Comparison of ENCODE assay signal across 8 cellular contexts in genomic region chr5:77560677-77561263, GRCh38.
DNase-seq lines count a peak whose midpoint lies in the region; ATAC-seq and TF ChIP-seq lines count a peak whose summit lies in the region.

No MANE protein-coding gene starts in this region.

- no peaks in the 10 kb centered on the region for H3K79me2 ChIP-seq in OCI-LY3 (ENCODE audit: low read length)

- H4K20me1 ChIP-seq in OCI-LY3 (ENCODE audit: insufficient read depth, low read length) = no peaks in the 10 kb centered on the region

- H2AFZ ChIP-seq in OCI-LY3 (ENCODE audit: low read depth, low read length) = no peak overlapping the region

- peaks cover 6% of the 10 kb centered on the region for H3K27me3 Mint-ChIP-seq in Caco-2 (ENCODE audit: insufficient read depth, unreplicated experiment)

- H3K36me3 ChIP-seq in Caco-2 (ENCODE audit: control insufficient read depth, insufficient read depth, low read length) (no peaks in the 10 kb centered on the region), OCI-LY3 (replicated peaks; ENCODE audit: low read depth, low read length) (no peaks in the 10 kb centered on the region)

- no peaks in the 10 kb centered on the region for H3K9me3 ChIP-seq in Caco-2
- H3K9me3 ChIP-seq in OCI-LY3 (ENCODE audit: insufficient read depth, low read length) = no peaks in the 10 kb centered on the region

- H3K4me3 Mint-ChIP-seq in Caco-2 (ENCODE audit: unreplicated experiment) = no peak overlapping the region

- no peaks in the 10 kb centered on the region for H3K36me3 Mint-ChIP-seq in Caco-2 (ENCODE audit: insufficient read depth, unreplicated experiment)

- H3K4me1 Mint-ChIP-seq in Caco-2 (ENCODE audit: low read depth, unreplicated experiment) = no peaks in the 10 kb centered on the region

- DNase-seq in Caco-2 = peak in 1 of 2 experiments; percentile 35
- DNase-seq in HS-5 (ENCODE audit: low read depth) = peak; percentile 10
- peak; percentile 65 for DNase-seq in epithelial cell of esophagus (ENCODE audit: low read depth)
- peak; percentile 65 for DNase-seq in pons (ENCODE audit: low spot score)
- DNase-seq in activated T-cell treated with anti-CD3 and anti-CD28 coated beads, Interleukin-2, amount 50 U/mL, for 1 hour = no peak
- no peak for DNase-seq in GF-D8 (lab: John Stamatoyannopoulos, UW)

- no peak overlapping the region for H3K27ac ChIP-seq in OCI-LY3 (ENCODE audit: low read length)

- no peaks in the 10 kb centered on the region for H3K9me3 Mint-ChIP-seq in Caco-2 (ENCODE audit: unreplicated experiment)

- POLR2A ChIA-PET in Caco-2 (lab: Charles Lee) = no interaction called here

- H3K4me3 ChIP-seq in Caco-2 (ENCODE audit: low read depth, low read length) (no peak overlapping the region), OCI-LY3 (ENCODE audit: low read length) (no peak overlapping the region), epithelial cell of esophagus (ENCODE audit: low read length) (no peak overlapping the region)

- H3K9ac ChIP-seq in OCI-LY3 (ENCODE audit: low read length) = no peak overlapping the region

- 0 out of 2 replicates have a peak, but pooled peaks cover 4% of the 10 kb centered on the region for H3K4me1 ChIP-seq in Caco-2
- no peaks in the 10 kb centered on the region for H3K4me1 ChIP-seq in OCI-LY3 (ENCODE audit: low read length)

- CTCF ChIA-PET in Caco-2 (lab: Charles Lee) = interaction anchor here (0.8 to 1.6 kb wide), 3 partner anchors 30 to 446 kb away, joined by 3 to 7 read pairs (median 3); no protein-coding TSS in a partner anchor

- BruUV-seq in Caco-2 (replicated peaks; lab: Mats Ljungman, UMichigan) = no TSS peak

- ATAC-seq in HG02642 (IDR thresholded peaks at IDR 0.05; ENCODE audit: poor library complexity, unreplicated experiment) = no peak

- no peak overlapping the region for H3K27ac Mint-ChIP-seq in Caco-2 (ENCODE audit: unreplicated experiment)

- intact Hi-C loops in Caco-2 (cut with micrococcal nuclease; ENCODE audit: unreplicated experiment) = loop anchor here (1.0 to 5.0 kb wide), 4 partner anchors 71 to 448 kb away; no protein-coding TSS in a partner anchor

- no peak overlapping the region for H3K4me2 ChIP-seq in OCI-LY3 (ENCODE audit: low read length)

- no peaks in the 10 kb centered on the region; the same call in 1 of the 2 replicates for H3K27me3 ChIP-seq in Caco-2 (replicated peaks; ENCODE audit: control insufficient read depth, insufficient read depth, low read length)
- H3K27me3 ChIP-seq in OCI-LY3 (ENCODE audit: low read depth, low read length) = no peaks in the 10 kb centered on the region

- TF ChIP-seq CTCF in Caco-2 (IDR thresholded peaks at IDR 0.05; ENCODE audit: insufficient read depth in 1 of 2, low read depth in 1 of 2, low read length in 1 of 2, severe bottlenecking in 1 of 2, unreplicated experiment in 1 of 2) = peak; percentile 56 to 73
- TF ChIP-seq CTCF in OCI-LY3 (IDR thresholded peaks at IDR 0.05; ENCODE audit: low read depth, low read length) = peak; percentile 46
- peak; percentile 64 for TF ChIP-seq CTCF in epithelial cell of esophagus (IDR thresholded peaks at IDR 0.05; ENCODE audit: insufficient read depth, low read depth, low read length, missing control alignments)

Comparison
In these comparisons a context has a peak if more than half of its experiments do, and no peak if none do; other contexts are left out.
1. DNase-seq: peak in HS-5 (single experiment), epithelial cell of esophagus (single experiment) and pons (single experiment); none in activated T-cell treated with anti-CD3 and anti-CD28 coated beads, Interleukin-2, amount 50 U/mL, for 1 hour (single experiment) and GF-D8 (single experiment).
2. Peak in every context shown above with its lines, with median percentiles within 50 percentile points of each other: CTCF ChIP-seq.